ENCODE assay signal across 8 cellular contexts in the genomic region with DNA sequence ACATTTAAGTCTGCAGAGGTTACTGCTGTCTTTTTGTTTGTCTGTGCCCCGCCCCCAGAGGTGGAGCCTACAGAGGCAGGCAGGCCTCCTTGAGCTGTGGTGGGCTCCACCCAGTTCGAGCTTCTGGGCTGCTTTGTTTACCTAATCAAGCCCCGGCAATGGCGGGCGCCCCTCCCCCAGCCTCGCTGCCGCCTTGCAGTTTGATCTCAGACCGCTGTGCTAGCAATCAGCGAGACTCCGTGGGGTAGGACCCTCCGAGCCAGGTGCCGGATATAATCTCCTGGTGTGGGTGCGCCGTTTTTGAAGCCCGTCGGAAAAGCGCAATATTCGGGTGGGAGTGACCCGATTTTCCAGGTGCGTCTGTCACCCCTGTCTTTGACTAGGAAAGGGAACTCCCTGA.
DNase-seq lines count a peak whose midpoint lies in the region; ATAC-seq and TF ChIP-seq lines count a peak whose summit lies in the region.
"Not testable (repeated sequence)": the region's sequence is repeated elsewhere in the genome, so short reads cannot be mapped to it uniquely, and the experiment has no call there.

No MANE protein-coding gene starts in this region.

- H3K79me2 ChIP-seq in KMS-11 (ENCODE audit: insufficient read depth, low read depth); neural progenitor cell (ENCODE audit: low read depth): not testable (repeated sequence)

- H3K27ac ChIP-seq in KMS-11, brain microvascular endothelial cell, lower lobe of right lung, neural progenitor cell, testis: not testable (repeated sequence)

- H3K9me3 Mint-ChIP-seq in neural progenitor cell = peaks cover 14% of the 10 kb centered on the region

- not testable (repeated sequence) for H3K4me2 ChIP-seq in KMS-11
- peak overlapping the region; percentile 79 for H3K4me2 ChIP-seq in neural progenitor cell

- in situ Hi-C loops in brain microvascular endothelial cell (cut with HindIII; ENCODE audit: low pct_ligation_motif_present, low sequenced_read_pairs) = not testable (repeated sequence)

- H3K4me1 ChIP-seq in ES-I3 (ENCODE audit: insufficient read depth, low read length); KMS-11 (ENCODE audit: low read depth, poor library complexity, severe bottlenecking); lower lobe of right lung; testis: not testable (repeated sequence)
- peaks cover 10% of the 10 kb centered on the region for H3K4me1 ChIP-seq in neural progenitor cell

- peaks cover 21% of the 10 kb centered on the region for H3K4me1 Mint-ChIP-seq in neural progenitor cell

- peak overlapping the region; percentile 63 for H3K27ac Mint-ChIP-seq in neural progenitor cell

- H3K4me3 ChIP-seq in KMS-11 (IDR thresholded peaks at IDR 0.05; ENCODE audit: insufficient read depth, low read depth, low read length) = not testable (repeated sequence)
- H3K4me3 ChIP-seq in brain microvascular endothelial cell (ENCODE audit: low read depth, low read length) = peak overlapping the region; percentile 26
- H3K4me3 ChIP-seq in fibroblast of mammary gland (ENCODE audit: control insufficient read depth, low read depth, low read length) = peak overlapping the region; percentile 21
- H3K4me3 ChIP-seq in iPS-11a (ENCODE audit: low read depth, low read length) = peak overlapping the region; percentile 37
- peak overlapping the region; percentile 3 for H3K4me3 ChIP-seq in lower lobe of right lung
- H3K4me3 ChIP-seq in neural progenitor cell = peak overlapping the region; percentile 74
- H3K4me3 ChIP-seq in testis = peak overlapping the region; percentile 15 to 29

- H3F3A ChIP-seq in neural progenitor cell (ENCODE audit: low read depth) = not testable (repeated sequence)

- WGBS in testis, 2 donors = 10 to 67% methylated on average over 2 to 20 of the region's 20 CpGs

- intact Hi-C loops in lower lobe of right lung (cut with DNase I); testis (cut with DNase I; ENCODE audit: low total_unique reads): not testable (repeated sequence)

- not testable (repeated sequence) for H3K36me3 Mint-ChIP-seq in neural progenitor cell

- not testable (repeated sequence) for H3K36me3 ChIP-seq in ES-I3 (ENCODE audit: insufficient read depth, low read length); KMS-11 (ENCODE audit: insufficient read depth); brain microvascular endothelial cell (replicated peaks); lower lobe of right lung; neural progenitor cell; testis (ENCODE audit: low read depth, missing control alignments)

- not testable (repeated sequence) for TF ChIP-seq POLR2A in testis (IDR thresholded peaks at IDR 0.05)

- TF ChIP-seq CTCF in KMS-11 (conservative IDR thresholded peaks at IDR 0.05; ENCODE audit: low read depth, low read length); brain microvascular endothelial cell (IDR thresholded peaks at IDR 0.05; ENCODE audit: low read depth, low read length, missing control alignments); fibroblast of mammary gland (conservative IDR thresholded peaks at IDR 0.05; ENCODE audit: control insufficient read depth, insufficient read depth, low read depth, low read length); lower lobe of right lung (IDR thresholded peaks at IDR 0.05); neural progenitor cell (IDR thresholded peaks at IDR 0.05); testis (IDR thresholded peaks at IDR 0.05): not testable (repeated sequence)

- H3K9me3 ChIP-seq in ES-I3 (ENCODE audit: control insufficient read depth, insufficient read depth, low read length); lower lobe of right lung; neural progenitor cell (ENCODE audit: low read depth); testis: not testable (repeated sequence)

- DNase-seq in brain microvascular endothelial cell; fibroblast of mammary gland (ENCODE audit: low read depth); lower lobe of right lung; testis: not testable (repeated sequence)
- peak; percentile 19 for DNase-seq in neural progenitor cell (ENCODE audit: low spot score)

- not testable (repeated sequence) for H3K27me3 Mint-ChIP-seq in neural progenitor cell (ENCODE audit: insufficient read depth, low read depth)

- ATAC-seq in lower lobe of right lung = not testable (repeated sequence)

- peak overlapping the region; percentile 82 for H3K4me3 Mint-ChIP-seq in neural progenitor cell

- H4K20me1 ChIP-seq in KMS-11 (ENCODE audit: insufficient read depth); neural progenitor cell (ENCODE audit: low read depth): not testable (repeated sequence)

- not testable (repeated sequence) for H3K27me3 ChIP-seq in KMS-11 (ENCODE audit: insufficient read depth, low read depth); brain microvascular endothelial cell (replicated peaks); lower lobe of right lung (ENCODE audit: low read depth); neural progenitor cell; testis

- H3K9ac ChIP-seq in ES-I3 (ENCODE audit: low read depth, low read length) (peak overlapping the region; percentile 44; the same call in 1 of the 2 replicates), KMS-11 (peak overlapping the region; percentile 35; the same call in 1 of the 2 replicates)
- H3K9ac ChIP-seq in neural progenitor cell = not testable (repeated sequence)

- peak overlapping the region; percentile 26; the same call in 1 of the 2 replicates for H2AFZ ChIP-seq in KMS-11 (ENCODE audit: low read depth)
- H2AFZ ChIP-seq in neural progenitor cell (replicated peaks) = peak overlapping the region; percentile 100
